ENCODE assay signal across 8 cellular contexts in the genomic region with DNA sequence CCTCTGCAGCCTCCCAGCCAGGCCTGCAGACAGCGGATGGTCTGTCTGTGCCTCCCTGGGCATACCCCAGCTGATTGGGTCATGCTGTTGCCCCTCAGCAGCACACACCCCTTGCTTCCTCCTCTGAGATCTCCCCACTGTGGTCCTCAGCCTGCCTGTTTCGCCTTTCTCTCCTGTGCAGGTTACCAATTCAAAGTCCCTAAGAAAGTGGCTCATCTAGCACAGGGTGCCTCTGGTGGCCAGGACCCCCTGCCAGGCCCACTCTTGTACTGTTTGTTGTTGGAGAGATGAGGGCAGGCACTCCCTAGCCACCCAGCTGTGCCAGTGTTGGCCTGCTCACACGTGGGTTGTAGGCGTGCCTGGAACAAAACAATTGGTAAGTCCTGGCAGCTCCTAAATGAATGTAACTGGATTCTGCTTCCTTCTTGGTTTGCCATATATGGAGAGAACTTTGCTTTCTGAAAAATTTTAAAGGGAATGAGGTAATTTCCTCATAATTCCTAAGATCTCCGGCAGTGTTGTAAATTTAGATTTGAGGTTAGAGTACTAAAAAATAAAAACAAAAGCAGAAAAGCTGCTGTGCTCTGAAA.
DNase-seq lines count a peak whose midpoint lies in the region; ATAC-seq, FAIRE-seq and TF ChIP-seq lines count a peak whose summit lies in the region.

No MANE protein-coding gene starts in this region.

- FAIRE-seq in H54 (lab: Jason Lieb, UNC) (peak; percentile 82), RCC 7860 (lab: Jason Lieb, UNC) (no peak)

- ATAC-seq in sciatic nerve (peak; percentile 75), GM19328 (IDR thresholded peaks at IDR 0.05; ENCODE audit: unreplicated experiment) (no peak)

- TF ChIP-seq POLR2A in H54 (IDR thresholded peaks at IDR 0.05; ENCODE audit: low read depth, low read length) = no peak

- intact Hi-C loops in head of caudate nucleus (cut with DNase I) (no loop called here), sciatic nerve (cut with DNase I) (no loop called here)

- DNase-seq in H54 (ENCODE audit: insufficient read length, low spot score) (no peak), RCC 7860 (ENCODE audit: low spot score) (peak; percentile 23), head of caudate nucleus (peak; percentile 53 to 93 (median 85)), sciatic nerve (ENCODE audit: low spot score) (no peak), NCI-H446 treated with DMSO at 0.1 percent for 48 hours (lab: John Stamatoyannopoulos, UW) (no peak), ureter (ENCODE audit: low spot score) (no peak)
- DNase-seq in stimulated activated naive CD4-positive, alpha-beta T cell treated with Interleukin-2 at 50 U/mL for 16 hours (lab: John Stamatoyannopoulos, UW) = no peak

Comparison
In these comparisons a context has a peak if more than half of its experiments do, and no peak if none do; other contexts are left out.
1. DNase-seq: peak in RCC 7860 (single experiment) and head of caudate nucleus (42 of 42); none in H54 (single experiment), sciatic nerve (single experiment), NCI-H446 treated with DMSO at 0.1 percent for 48 hours (single experiment), ureter (single experiment) and stimulated activated naive CD4-positive, alpha-beta T cell treated with Interleukin-2 at 50 U/mL for 16 hours (single experiment).